Comparison of ENCODE assay signal across 1 cellular context in the genomic region with DNA sequence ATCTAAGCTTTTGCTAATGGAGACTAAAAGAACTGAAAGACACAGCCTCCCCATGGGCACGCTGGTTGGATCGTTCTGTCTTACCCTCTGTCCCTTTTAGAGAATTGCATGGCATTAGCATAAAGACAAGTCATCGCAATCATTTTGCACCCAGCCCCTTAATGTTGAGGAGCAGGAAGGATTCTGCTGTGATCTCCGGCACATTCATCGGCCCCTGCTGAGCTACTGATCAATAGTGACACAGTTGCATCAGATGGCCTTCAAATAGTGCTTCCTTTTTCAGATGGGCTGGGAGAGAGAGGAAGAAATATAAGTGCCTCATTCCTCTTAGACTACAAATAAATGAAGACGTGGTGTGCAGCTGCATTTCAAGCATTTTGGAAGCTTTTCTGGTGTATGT.
A peak's percentile ranks its signal among the peaks of the same experiment; 100 is the strongest.
TF ChIP-seq lines count a peak whose summit lies in the region.

No MANE protein-coding gene starts in this region.

TF ChIP-seq in HepG2, 621 proteins besides CTCF, POLR2A, EP300 and RAD21 (continued from another document and continues in another):
- TF ChIP-seq, protein P1, sequence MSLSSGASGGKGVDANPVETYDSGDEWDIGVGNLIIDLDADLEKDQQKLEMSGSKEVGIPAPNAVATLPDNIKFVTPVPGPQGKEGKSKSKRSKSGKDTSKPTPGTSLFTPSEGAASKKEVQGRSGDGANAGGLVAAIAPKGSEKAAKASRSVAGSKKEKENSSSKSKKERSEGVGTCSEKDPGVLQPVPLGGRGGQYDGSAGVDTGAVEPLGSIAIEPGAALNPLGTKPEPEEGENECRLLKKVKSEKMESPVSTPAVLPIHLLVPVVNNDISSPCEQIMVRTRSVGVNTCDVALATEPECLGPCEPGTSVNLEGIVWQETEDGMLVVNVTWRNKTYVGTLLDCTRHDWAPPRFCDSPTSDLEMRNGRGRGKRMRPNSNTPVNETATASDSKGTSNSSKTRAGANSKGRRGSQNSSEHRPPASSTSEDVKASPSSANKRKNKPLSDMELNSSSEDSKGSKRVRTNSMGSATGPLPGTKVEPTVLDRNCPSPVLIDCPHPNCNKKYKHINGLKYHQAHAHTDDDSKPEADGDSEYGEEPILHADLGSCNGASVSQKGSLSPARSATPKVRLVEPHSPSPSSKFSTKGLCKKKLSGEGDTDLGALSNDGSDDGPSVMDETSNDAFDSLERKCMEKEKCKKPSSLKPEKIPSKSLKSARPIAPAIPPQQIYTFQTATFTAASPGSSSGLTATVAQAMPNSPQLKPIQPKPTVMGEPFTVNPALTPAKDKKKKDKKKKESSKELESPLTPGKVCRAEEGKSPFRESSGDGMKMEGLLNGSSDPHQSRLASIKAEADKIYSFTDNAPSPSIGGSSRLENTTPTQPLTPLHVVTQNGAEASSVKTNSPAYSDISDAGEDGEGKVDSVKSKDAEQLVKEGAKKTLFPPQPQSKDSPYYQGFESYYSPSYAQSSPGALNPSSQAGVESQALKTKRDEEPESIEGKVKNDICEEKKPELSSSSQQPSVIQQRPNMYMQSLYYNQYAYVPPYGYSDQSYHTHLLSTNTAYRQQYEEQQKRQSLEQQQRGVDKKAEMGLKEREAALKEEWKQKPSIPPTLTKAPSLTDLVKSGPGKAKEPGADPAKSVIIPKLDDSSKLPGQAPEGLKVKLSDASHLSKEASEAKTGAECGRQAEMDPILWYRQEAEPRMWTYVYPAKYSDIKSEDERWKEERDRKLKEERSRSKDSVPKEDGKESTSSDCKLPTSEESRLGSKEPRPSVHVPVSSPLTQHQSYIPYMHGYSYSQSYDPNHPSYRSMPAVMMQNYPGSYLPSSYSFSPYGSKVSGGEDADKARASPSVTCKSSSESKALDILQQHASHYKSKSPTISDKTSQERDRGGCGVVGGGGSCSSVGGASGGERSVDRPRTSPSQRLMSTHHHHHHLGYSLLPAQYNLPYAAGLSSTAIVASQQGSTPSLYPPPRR (CRISPR knock-in tag; IDR thresholded peaks at IDR 0.05; ENCODE audit: borderline replicate concordance) = no peak
- TF ChIP-seq KDM5B (CRISPR knock-in tag; IDR thresholded peaks at IDR 0.05; ENCODE audit: borderline replicate concordance) = no peak
- TF ChIP-seq, protein P2, sequence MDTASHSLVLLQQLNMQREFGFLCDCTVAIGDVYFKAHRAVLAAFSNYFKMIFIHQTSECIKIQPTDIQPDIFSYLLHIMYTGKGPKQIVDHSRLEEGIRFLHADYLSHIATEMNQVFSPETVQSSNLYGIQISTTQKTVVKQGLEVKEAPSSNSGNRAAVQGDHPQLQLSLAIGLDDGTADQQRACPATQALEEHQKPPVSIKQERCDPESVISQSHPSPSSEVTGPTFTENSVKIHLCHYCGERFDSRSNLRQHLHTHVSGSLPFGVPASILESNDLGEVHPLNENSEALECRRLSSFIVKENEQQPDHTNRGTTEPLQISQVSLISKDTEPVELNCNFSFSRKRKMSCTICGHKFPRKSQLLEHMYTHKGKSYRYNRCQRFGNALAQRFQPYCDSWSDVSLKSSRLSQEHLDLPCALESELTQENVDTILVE (CRISPR knock-in tag; IDR thresholded peaks at IDR 0.05) = no peak
- no peak for TF ChIP-seq ZNF567 (CRISPR knock-in tag; IDR thresholded peaks at IDR 0.05; ENCODE audit: borderline replicate concordance)
- TF ChIP-seq SP2 (CRISPR knock-in tag; IDR thresholded peaks at IDR 0.05) = no peak
- TF ChIP-seq, protein P3, sequence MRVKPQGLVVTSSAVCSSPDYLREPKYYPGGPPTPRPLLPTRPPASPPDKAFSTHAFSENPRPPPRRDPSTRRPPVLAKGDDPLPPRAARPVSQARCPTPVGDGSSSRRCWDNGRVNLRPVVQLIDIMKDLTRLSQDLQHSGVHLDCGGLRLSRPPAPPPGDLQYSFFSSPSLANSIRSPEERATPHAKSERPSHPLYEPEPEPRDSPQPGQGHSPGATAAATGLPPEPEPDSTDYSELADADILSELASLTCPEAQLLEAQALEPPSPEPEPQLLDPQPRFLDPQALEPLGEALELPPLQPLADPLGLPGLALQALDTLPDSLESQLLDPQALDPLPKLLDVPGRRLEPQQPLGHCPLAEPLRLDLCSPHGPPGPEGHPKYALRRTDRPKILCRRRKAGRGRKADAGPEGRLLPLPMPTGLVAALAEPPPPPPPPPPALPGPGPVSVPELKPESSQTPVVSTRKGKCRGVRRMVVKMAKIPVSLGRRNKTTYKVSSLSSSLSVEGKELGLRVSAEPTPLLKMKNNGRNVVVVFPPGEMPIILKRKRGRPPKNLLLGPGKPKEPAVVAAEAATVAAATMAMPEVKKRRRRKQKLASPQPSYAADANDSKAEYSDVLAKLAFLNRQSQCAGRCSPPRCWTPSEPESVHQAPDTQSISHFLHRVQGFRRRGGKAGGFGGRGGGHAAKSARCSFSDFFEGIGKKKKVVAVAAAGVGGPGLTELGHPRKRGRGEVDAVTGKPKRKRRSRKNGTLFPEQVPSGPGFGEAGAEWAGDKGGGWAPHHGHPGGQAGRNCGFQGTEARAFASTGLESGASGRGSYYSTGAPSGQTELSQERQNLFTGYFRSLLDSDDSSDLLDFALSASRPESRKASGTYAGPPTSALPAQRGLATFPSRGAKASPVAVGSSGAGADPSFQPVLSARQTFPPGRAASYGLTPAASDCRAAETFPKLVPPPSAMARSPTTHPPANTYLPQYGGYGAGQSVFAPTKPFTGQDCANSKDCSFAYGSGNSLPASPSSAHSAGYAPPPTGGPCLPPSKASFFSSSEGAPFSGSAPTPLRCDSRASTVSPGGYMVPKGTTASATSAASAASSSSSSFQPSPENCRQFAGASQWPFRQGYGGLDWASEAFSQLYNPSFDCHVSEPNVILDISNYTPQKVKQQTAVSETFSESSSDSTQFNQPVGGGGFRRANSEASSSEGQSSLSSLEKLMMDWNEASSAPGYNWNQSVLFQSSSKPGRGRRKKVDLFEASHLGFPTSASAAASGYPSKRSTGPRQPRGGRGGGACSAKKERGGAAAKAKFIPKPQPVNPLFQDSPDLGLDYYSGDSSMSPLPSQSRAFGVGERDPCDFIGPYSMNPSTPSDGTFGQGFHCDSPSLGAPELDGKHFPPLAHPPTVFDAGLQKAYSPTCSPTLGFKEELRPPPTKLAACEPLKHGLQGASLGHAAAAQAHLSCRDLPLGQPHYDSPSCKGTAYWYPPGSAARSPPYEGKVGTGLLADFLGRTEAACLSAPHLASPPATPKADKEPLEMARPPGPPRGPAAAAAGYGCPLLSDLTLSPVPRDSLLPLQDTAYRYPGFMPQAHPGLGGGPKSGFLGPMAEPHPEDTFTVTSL (CRISPR knock-in tag; IDR thresholded peaks at IDR 0.05; ENCODE audit: borderline replicate concordance) = peak; percentile 59; the same call in 1 of the 2 replicates
- TF ChIP-seq KDM4B (CRISPR knock-in tag; IDR thresholded peaks at IDR 0.05) = no peak; the same call in 1 of the 2 replicates
- no peak for TF ChIP-seq MAF1 (CRISPR knock-in tag; IDR thresholded peaks at IDR 0.05; ENCODE audit: borderline replicate concordance)
- no peak for TF ChIP-seq YEATS2 (CRISPR knock-in tag; IDR thresholded peaks at IDR 0.05; ENCODE audit: borderline replicate concordance)
- no peak for TF ChIP-seq SRY (CRISPR knock-in tag; IDR thresholded peaks at IDR 0.05)
- TF ChIP-seq NFE2L1 (CRISPR knock-in tag; IDR thresholded peaks at IDR 0.05; ENCODE audit: borderline replicate concordance) = no peak
- no peak for TF ChIP-seq MTF1 (CRISPR knock-in tag; IDR thresholded peaks at IDR 0.05)
- TF ChIP-seq, protein P4, sequence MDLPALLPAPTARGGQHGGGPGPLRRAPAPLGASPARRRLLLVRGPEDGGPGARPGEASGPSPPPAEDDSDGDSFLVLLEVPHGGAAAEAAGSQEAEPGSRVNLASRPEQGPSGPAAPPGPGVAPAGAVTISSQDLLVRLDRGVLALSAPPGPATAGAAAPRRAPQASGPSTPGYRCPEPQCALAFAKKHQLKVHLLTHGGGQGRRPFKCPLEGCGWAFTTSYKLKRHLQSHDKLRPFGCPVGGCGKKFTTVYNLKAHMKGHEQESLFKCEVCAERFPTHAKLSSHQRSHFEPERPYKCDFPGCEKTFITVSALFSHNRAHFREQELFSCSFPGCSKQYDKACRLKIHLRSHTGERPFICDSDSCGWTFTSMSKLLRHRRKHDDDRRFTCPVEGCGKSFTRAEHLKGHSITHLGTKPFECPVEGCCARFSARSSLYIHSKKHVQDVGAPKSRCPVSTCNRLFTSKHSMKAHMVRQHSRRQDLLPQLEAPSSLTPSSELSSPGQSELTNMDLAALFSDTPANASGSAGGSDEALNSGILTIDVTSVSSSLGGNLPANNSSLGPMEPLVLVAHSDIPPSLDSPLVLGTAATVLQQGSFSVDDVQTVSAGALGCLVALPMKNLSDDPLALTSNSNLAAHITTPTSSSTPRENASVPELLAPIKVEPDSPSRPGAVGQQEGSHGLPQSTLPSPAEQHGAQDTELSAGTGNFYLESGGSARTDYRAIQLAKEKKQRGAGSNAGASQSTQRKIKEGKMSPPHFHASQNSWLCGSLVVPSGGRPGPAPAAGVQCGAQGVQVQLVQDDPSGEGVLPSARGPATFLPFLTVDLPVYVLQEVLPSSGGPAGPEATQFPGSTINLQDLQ (CRISPR knock-in tag; IDR thresholded peaks at IDR 0.05) = no peak
- TF ChIP-seq, protein P5, sequence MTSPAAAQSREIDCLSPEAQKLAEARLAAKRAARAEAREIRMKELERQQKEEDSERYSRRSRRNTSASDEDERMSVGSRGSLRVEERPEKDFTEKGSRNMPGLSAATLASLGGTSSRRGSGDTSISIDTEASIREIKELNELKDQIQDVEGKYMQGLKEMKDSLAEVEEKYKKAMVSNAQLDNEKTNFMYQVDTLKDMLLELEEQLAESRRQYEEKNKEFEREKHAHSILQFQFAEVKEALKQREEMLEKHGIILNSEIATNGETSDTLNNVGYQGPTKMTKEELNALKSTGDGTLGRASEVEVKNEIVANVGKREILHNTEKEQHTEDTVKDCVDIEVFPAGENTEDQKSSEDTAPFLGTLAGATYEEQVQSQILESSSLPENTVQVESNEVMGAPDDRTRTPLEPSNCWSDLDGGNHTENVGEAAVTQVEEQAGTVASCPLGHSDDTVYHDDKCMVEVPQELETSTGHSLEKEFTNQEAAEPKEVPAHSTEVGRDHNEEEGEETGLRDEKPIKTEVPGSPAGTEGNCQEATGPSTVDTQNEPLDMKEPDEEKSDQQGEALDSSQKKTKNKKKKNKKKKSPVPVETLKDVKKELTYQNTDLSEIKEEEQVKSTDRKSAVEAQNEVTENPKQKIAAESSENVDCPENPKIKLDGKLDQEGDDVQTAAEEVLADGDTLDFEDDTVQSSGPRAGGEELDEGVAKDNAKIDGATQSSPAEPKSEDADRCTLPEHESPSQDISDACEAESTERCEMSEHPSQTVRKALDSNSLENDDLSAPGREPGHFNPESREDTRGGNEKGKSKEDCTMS (CRISPR knock-in tag; conservative IDR thresholded peaks at IDR 0.05) = no peak
- no peak for TF ChIP-seq PCBP1 (IDR thresholded peaks at IDR 0.05; ENCODE audit: borderline replicate concordance, low read depth, low read length)
- 0 out of 2 replicates have a peak, but pooled peaks have one; percentile 41 for TF ChIP-seq ZMYM4 (CRISPR knock-in tag; IDR thresholded peaks at IDR 0.05)
- TF ChIP-seq, protein P6, sequence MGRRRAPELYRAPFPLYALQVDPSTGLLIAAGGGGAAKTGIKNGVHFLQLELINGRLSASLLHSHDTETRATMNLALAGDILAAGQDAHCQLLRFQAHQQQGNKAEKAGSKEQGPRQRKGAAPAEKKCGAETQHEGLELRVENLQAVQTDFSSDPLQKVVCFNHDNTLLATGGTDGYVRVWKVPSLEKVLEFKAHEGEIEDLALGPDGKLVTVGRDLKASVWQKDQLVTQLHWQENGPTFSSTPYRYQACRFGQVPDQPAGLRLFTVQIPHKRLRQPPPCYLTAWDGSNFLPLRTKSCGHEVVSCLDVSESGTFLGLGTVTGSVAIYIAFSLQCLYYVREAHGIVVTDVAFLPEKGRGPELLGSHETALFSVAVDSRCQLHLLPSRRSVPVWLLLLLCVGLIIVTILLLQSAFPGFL (CRISPR knock-in tag; IDR thresholded peaks at IDR 0.05) = no peak
- TF ChIP-seq ZFAT (CRISPR knock-in tag; conservative IDR thresholded peaks at IDR 0.05) = no peak
- peak; percentile 44; the same call in 1 of the 2 replicates for TF ChIP-seq RARA (CRISPR knock-in tag; IDR thresholded peaks at IDR 0.05)
- TF ChIP-seq ZNF225 (CRISPR knock-in tag; IDR thresholded peaks at IDR 0.05) = no peak
- TF ChIP-seq ATF1 (CRISPR knock-in tag; IDR thresholded peaks at IDR 0.05) = no peak
- peak; percentile 80 for TF ChIP-seq MED1 (CRISPR knock-in tag; IDR thresholded peaks at IDR 0.05)
- TF ChIP-seq PITX1 (CRISPR knock-in tag; IDR thresholded peaks at IDR 0.05) = no peak
- no peak for TF ChIP-seq ZNF780A (CRISPR knock-in tag; IDR thresholded peaks at IDR 0.05)
- TF ChIP-seq IRF2 (CRISPR knock-in tag; IDR thresholded peaks at IDR 0.05) = peak; percentile 26; the same call in 1 of the 2 replicates
- peak; percentile 53; the same call in 1 of the 2 replicates for TF ChIP-seq SALL1 (CRISPR knock-in tag; IDR thresholded peaks at IDR 0.05)
- TF ChIP-seq NFRKB (IDR thresholded peaks at IDR 0.05) = no peak
- TF ChIP-seq, protein P7, sequence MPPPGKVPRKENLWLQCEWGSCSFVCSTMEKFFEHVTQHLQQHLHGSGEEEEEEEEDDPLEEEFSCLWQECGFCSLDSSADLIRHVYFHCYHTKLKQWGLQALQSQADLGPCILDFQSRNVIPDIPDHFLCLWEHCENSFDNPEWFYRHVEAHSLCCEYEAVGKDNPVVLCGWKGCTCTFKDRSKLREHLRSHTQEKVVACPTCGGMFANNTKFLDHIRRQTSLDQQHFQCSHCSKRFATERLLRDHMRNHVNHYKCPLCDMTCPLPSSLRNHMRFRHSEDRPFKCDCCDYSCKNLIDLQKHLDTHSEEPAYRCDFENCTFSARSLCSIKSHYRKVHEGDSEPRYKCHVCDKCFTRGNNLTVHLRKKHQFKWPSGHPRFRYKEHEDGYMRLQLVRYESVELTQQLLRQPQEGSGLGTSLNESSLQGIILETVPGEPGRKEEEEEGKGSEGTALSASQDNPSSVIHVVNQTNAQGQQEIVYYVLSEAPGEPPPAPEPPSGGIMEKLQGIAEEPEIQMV (CRISPR knock-in tag; IDR thresholded peaks at IDR 0.05; ENCODE audit: low read depth) = no peak
- no peak for TF ChIP-seq ZNF598 (CRISPR knock-in tag; IDR thresholded peaks at IDR 0.05; ENCODE audit: borderline replicate concordance)
- peak; percentile 70; the same call in 1 of the 2 replicates for TF ChIP-seq TARDBP (CRISPR knock-in tag; IDR thresholded peaks at IDR 0.05)
- TF ChIP-seq SYNCRIP (IDR thresholded peaks at IDR 0.05; ENCODE audit: insufficient read depth, low read depth, low read length) = no peak
- peak; percentile 65 for TF ChIP-seq RXRB (CRISPR knock-in tag; IDR thresholded peaks at IDR 0.05; ENCODE audit: borderline replicate concordance)
- 0 out of 2 replicates have a peak, but pooled peaks have one; percentile 35 for TF ChIP-seq KMT2A (CRISPR knock-in tag; IDR thresholded peaks at IDR 0.05)
- TF ChIP-seq MED13 (CRISPR knock-in tag; IDR thresholded peaks at IDR 0.05) = no peak
- TF ChIP-seq EED (CRISPR knock-in tag; IDR thresholded peaks at IDR 0.05) = no peak
- no peak for TF ChIP-seq KDM5A (IDR thresholded peaks at IDR 0.05; ENCODE audit: borderline replicate concordance, low read length)
- TF ChIP-seq FOXO1 (CRISPR knock-in tag; IDR thresholded peaks at IDR 0.05) = peak; percentile 42; the same call in 1 of the 2 replicates
- TF ChIP-seq, protein P8, sequence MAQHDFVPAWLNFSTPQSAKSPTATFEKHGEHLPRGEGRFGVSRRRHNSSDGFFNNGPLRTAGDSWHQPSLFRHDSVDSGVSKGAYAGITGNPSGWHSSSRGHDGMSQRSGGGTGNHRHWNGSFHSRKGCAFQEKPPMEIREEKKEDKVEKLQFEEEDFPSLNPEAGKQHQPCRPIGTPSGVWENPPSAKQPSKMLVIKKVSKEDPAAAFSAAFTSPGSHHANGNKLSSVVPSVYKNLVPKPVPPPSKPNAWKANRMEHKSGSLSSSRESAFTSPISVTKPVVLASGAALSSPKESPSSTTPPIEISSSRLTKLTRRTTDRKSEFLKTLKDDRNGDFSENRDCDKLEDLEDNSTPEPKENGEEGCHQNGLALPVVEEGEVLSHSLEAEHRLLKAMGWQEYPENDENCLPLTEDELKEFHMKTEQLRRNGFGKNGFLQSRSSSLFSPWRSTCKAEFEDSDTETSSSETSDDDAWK (CRISPR knock-in tag; IDR thresholded peaks at IDR 0.05) = no peak
